Comparison of ENCODE assay signal across 15 cellular contexts in the genomic region with DNA sequence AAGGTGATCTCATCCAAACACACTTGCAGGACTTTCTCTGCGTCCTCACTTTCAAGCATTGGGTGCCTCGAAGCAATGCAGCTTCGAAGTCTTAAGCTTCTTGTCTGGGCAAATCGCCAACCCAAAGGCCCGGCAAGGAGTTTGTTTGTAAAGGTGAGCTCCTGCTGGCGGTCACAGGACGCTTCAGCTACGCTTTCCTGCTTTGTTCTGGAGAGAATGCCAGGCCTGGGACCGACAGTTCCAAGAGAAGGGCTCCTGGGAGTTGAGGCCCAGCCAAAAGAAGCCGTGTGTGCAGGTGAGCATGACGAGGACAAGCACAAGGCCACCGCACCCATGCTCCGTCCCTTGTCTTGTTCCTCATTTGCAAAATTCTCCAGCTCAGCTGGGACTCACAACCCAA.
"Had no signal": no experiment of that assay in that cellular context is flagged by ENCODE, and none has a peak within 500 bp of the region (broad histone marks: within the 10 kb centered on the region; RNA-seq: fewer than 3 reads in every experiment).

No MANE protein-coding gene starts in this region.

- H3K4me1 Mint-ChIP-seq: activated B cell treated with CpG ODN at 0.5 μM for 24 hours; activated CD4-positive, alpha-beta T cell treated with anti-CD3 and anti-CD28 coated beads, Interleukin-2, amount 10 ng/mL, durations not matched to agents 7 days and 5 days; activated T-helper 17 cell treated with anti-CD3 and anti-CD28 coated beads, Interleukin-2, amount 50 U/mL, for 72 hours; naive thymus-derived CD8-positive, alpha-beta T cell; stimulated activated effector memory CD8-positive, alpha-beta T cell treated with anti-CD3 and anti-CD28 coated beads, Interleukin-12 subunit alpha, Interleukin-12 subunit beta, amount 100 ng/mL, for 72 hours had no signal

- H3K27ac Mint-ChIP-seq: activated B cell treated with CpG ODN at 0.5 μM for 24 hours; activated CD4-positive, alpha-beta T cell treated with anti-CD3 and anti-CD28 coated beads, Interleukin-2, amount 10 ng/mL, durations not matched to agents 7 days and 5 days; activated naive CD4-positive, alpha-beta T cell treated with anti-CD3 and anti-CD28 coated beads for 36 hours; activated T-helper 17 cell treated with anti-CD3 and anti-CD28 coated beads, Interleukin-2, amount 50 U/mL, for 72 hours; naive thymus-derived CD8-positive, alpha-beta T cell; stimulated activated effector memory CD8-positive, alpha-beta T cell treated with anti-CD3 and anti-CD28 coated beads, Interleukin-12 subunit alpha, Interleukin-12 subunit beta, amount 100 ng/mL, for 72 hours; T-helper 1 cell treated with Interleukin-12 subunit alpha and Interleukin-12 subunit beta and Interleukin-4 antibody, amounts not matched to agents 30 μg/mL and 1 μg/mL, for 36 hours had no signal

- H3K36me3 Mint-ChIP-seq: naive thymus-derived CD8-positive, alpha-beta T cell; stimulated activated effector memory CD8-positive, alpha-beta T cell treated with anti-CD3 and anti-CD28 coated beads, Interleukin-12 subunit alpha, Interleukin-12 subunit beta, amount 100 ng/mL, for 72 hours had no signal

- H3K4me3 ChIP-seq: hepatocyte, left ventricle myocardium inferior, pancreas, thoracic aorta had no signal

- H3K36me3 ChIP-seq: left ventricle myocardium inferior, pancreas, thoracic aorta had no signal

- FAIRE-seq: astrocyte, bronchial epithelial cell, pancreas had no signal

- H3K9me3 ChIP-seq: pancreas, thoracic aorta had no signal

- H3K27me3 ChIP-seq: hepatocyte, pancreas had no signal

- ATAC-seq: activated T-helper 17 cell treated with anti-CD3 and anti-CD28 coated beads, Interleukin-2, amount 50 U/mL, for 72 hours; esophagus mucosa; naive thymus-derived CD8-positive, alpha-beta T cell; pancreas; stimulated activated effector memory CD8-positive, alpha-beta T cell treated with anti-CD3 and anti-CD28 coated beads, Interleukin-12 subunit alpha, Interleukin-12 subunit beta, amount 100 ng/mL, for 72 hours had no signal

- H3K4me1 ChIP-seq: left ventricle myocardium inferior, pancreas had no signal

- H3K27ac ChIP-seq: hepatocyte, left ventricle myocardium inferior, pancreas, thoracic aorta had no signal

- DNase-seq: activated B cell treated with CpG ODN at 0.5 μM for 24 hours; activated CD4-positive, alpha-beta T cell treated with anti-CD3 and anti-CD28 coated beads, Interleukin-2, amount 10 ng/mL, durations not matched to agents 7 days and 5 days; activated naive CD4-positive, alpha-beta T cell treated with anti-CD3 and anti-CD28 coated beads for 36 hours; activated T-cell treated with anti-CD3 and anti-CD28 coated beads for 4 hours; left ventricle myocardium inferior; naive thymus-derived CD8-positive, alpha-beta T cell; pancreas had no signal

- H3K27me3 Mint-ChIP-seq: activated B cell treated with CpG ODN at 0.5 μM for 24 hours; activated CD4-positive, alpha-beta T cell treated with anti-CD3 and anti-CD28 coated beads, Interleukin-2, amount 10 ng/mL, durations not matched to agents 7 days and 5 days; activated T-helper 17 cell treated with anti-CD3 and anti-CD28 coated beads, Interleukin-2, amount 50 U/mL, for 72 hours; naive thymus-derived CD8-positive, alpha-beta T cell had no signal

- H3K4me3 Mint-ChIP-seq: activated B cell treated with CpG ODN at 0.5 μM for 24 hours; activated CD4-positive, alpha-beta T cell treated with anti-CD3 and anti-CD28 coated beads, Interleukin-2, amount 10 ng/mL, durations not matched to agents 7 days and 5 days; activated naive CD4-positive, alpha-beta T cell treated with anti-CD3 and anti-CD28 coated beads for 36 hours; activated T-helper 17 cell treated with anti-CD3 and anti-CD28 coated beads, Interleukin-2, amount 50 U/mL, for 72 hours; naive thymus-derived CD8-positive, alpha-beta T cell; stimulated activated effector memory CD8-positive, alpha-beta T cell treated with anti-CD3 and anti-CD28 coated beads, Interleukin-12 subunit alpha, Interleukin-12 subunit beta, amount 100 ng/mL, for 72 hours; T-helper 1 cell treated with Interleukin-12 subunit alpha and Interleukin-12 subunit beta and Interleukin-4 antibody, amounts not matched to agents 30 μg/mL and 1 μg/mL, for 36 hours had no signal
